ENCODE assay signal across 8 cellular contexts in the genomic region with DNA sequence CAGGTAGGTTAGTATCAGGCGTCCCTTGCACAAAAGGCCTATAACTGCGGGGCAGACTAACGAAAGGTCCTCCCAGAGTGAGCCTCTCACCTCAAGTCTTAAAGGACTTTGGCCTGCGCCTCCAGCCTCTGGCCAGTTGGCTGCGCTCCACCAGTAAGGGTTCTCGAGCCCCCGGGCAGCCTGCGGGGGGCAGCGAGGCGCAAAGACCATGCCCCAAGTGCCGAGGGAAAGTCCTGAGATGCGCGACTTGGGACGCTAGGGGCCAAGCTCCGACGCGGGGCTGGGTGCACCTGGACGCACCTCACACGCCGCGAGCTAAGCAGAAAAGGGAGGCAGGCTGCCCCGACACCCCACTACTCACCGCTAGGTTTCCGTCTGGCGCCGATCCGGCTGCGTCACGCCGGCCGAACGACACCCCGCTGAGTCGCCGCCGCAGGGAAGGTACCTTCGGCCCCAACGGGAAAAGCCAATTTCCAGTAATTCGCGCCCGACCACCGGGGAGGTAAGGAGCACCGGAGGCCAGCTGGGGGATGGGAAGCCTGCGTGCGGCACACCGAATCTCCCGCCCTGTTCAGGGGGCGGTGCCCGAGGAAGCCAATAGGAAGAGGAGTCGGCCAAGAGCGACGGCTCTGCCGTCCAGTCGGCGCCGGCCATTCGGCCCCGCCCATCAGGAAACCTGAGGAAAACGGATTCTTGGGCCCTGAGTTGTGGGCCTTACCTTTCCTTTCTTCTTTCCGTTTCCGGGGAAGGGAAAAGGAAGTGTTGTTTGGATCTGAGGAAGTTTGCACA. TPM values are rescaled to one million over a fixed set of nuclear protein-coding genes. Genes with fewer than 3 reads are reported as not detected.
DNase-seq lines count a peak whose midpoint lies in the region; ATAC-seq and TF ChIP-seq lines count a peak whose summit lies in the region.

A gene (minus strand): TSS at position 532 of the 789 bp plus-strand sequence. CDS start 5,537 bp downstream, outside the sequence.

- no peaks in the 10 kb centered on the region for H3K27me3 ChIP-seq in upper lobe of right lung

- no peaks in the 10 kb centered on the region for H3K9me3 ChIP-seq in upper lobe of right lung

- in situ Hi-C loops in GM13977 (cut with MboI; ENCODE audit: low pct_unique_long_range_greater_than_20kb, low sequenced_read_pairs, unreplicated experiment) = no loop called here

- ATAC-seq in HG02884 (IDR thresholded peaks at IDR 0.05; ENCODE audit: unreplicated experiment) (peak; percentile 90), left cardiac atrium (peak; percentile 99 to 100), upper lobe of right lung (peak; percentile 99)

- H3K4me1 ChIP-seq in upper lobe of right lung = peaks cover 29% of the 10 kb centered on the region

- peak; percentile 79 for TF ChIP-seq CTCF in GM13977 (IDR thresholded peaks at IDR 0.05; ENCODE audit: extremely low read depth, insufficient read depth, missing control alignments)
- peak; percentile 57 for TF ChIP-seq CTCF in upper lobe of right lung (IDR thresholded peaks at IDR 0.05)

- peak within 1 kb of the TSS; percentile 86 for H3K4me3 ChIP-seq in upper lobe of right lung

- intact Hi-C loops in T-helper 1 cell treated with Interleukin-12 subunit alpha and Interleukin-12 subunit beta and Interleukin-4 antibody, amounts not matched to agents 30 ng/mL and 1 ng/mL, for 36 hours (cut with micrococcal nuclease) = loop anchor here (1.0 to 2.0 kb wide), 15 partner anchors 62 to 1302 kb away; a partner anchor contains a TSS
- intact Hi-C loops in left cardiac atrium (cut with DNase I) = loop anchor here in 1 of 2 donors (5.0 kb wide), 1 partner anchor 109 kb away; a partner anchor contains a TSS
- intact Hi-C loops in posterior vena cava (cut with DNase I) = no loop called here
- intact Hi-C loops in upper lobe of right lung (cut with DNase I) = no loop called here

- DNase-seq in GM13977 (ENCODE audit: low spot score) (peak; percentile 92), NCI-H146 treated with DMSO at 0.1 percent for 48 hours (lab: John Stamatoyannopoulos, UW; ENCODE audit: unreplicated experiment) (peak; percentile 71), amniotic stem cell (lab: John Stamatoyannopoulos, UW) (peak; percentile 82), left cardiac atrium (peak; percentile 95), posterior vena cava (ENCODE audit: low spot score) (peak; percentile 98), upper lobe of right lung (peak; percentile 96)

- peak within 1 kb of the TSS; percentile 88 for H3K27ac ChIP-seq in upper lobe of right lung

- no peaks in the 10 kb centered on the region for H3K36me3 ChIP-seq in upper lobe of right lung

RNA-seq across cellular contexts. Expression of the gene that starts here (rescaled TPM):
- total RNA-seq in T-helper 1 cell treated with Interleukin-12 subunit alpha and Interleukin-12 subunit beta and Interleukin-4 antibody, amounts not matched to agents 30 ng/mL and 1 ng/mL, for 36 hours = 46.7 and 51.2 TPM in 2 replicates
- total RNA-seq in left cardiac atrium (10 to 100 TPM; 21.1 to 27.1 TPM), posterior vena cava (10 to 100 TPM; 19.2 to 21.3 TPM), upper lobe of right lung (27.4 TPM)

Comparison
In these comparisons a context has a peak if more than half of its experiments do, and no peak if none do; other contexts are left out.
1. Peak in every context shown above with its lines: DNase-seq, ATAC-seq, H3K4me3 ChIP-seq and H3K27ac ChIP-seq.